ENCODE assay signal across 9 cellular contexts in the genomic region with DNA sequence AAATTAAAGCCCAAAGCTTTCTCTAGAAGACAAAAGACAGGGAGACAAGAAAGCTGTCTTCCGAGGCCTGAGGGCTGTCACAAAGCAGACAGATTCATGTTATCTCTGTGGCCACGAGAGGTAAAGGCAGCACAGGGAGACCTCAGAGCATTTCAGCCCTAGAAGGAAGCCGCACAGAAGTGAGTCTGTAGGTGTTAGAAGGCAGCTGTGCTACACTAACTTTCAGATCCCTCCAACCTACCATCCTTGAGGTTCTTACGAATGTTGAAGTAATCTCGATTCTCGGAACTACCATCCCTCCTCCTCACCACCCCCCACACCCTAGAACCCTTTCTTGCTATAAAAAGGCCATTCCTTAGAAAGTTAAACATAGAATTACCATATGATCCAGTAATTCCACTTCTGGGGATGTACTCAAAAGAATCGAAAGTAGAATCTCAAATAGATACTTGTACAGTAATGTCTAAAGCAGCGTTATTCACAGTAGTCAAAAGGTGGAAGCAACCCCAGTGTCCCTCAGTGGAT. TPM values are rescaled to one million over a fixed set of nuclear protein-coding genes. Genes with fewer than 3 reads are reported as not detected.
DNase-seq lines count a peak whose midpoint lies in the region; ATAC-seq and TF ChIP-seq lines count a peak whose summit lies in the region.
"Had no signal": no experiment of that assay in that cellular context is flagged by ENCODE, and none has a peak within 500 bp of the region (broad histone marks: within the 10 kb centered on the region; RNA-seq: fewer than 3 reads in every experiment).

No MANE protein-coding gene starts in this region.

- no peaks in the 10 kb centered on the region for H3K27me3 Mint-ChIP-seq in natural killer cell treated with Interleukin-12 subunit alpha and Interleukin-12 subunit beta and Interleukin-15 and Interleukin-18, amount 100 ng/mL, for 72 hours

- no peaks in the 10 kb centered on the region for H3K36me3 ChIP-seq in right atrium auricular region
- H3K36me3 ChIP-seq: neutrophil had no signal

- no peak overlapping the region for H3K4me3 ChIP-seq in right atrium auricular region

- H3K9me3 ChIP-seq in right atrium auricular region: no peaks in the 10 kb centered on the region
- H3K9me3 ChIP-seq: neutrophil had no signal

- H3K4me3 Mint-ChIP-seq in natural killer cell treated with Interleukin-12 subunit alpha and Interleukin-12 subunit beta and Interleukin-15 and Interleukin-18, amount 100 ng/mL, for 72 hours: peak overlapping the region; percentile 76

- H3K9me3 Mint-ChIP-seq in natural killer cell treated with Interleukin-12 subunit alpha and Interleukin-12 subunit beta and Interleukin-15 and Interleukin-18, amount 100 ng/mL, for 72 hours: no peaks in the 10 kb centered on the region

- H3K4me1 ChIP-seq in right atrium auricular region: peaks cover 0 to 7% of the 10 kb centered on the region in 2 donors

- H3K36me3 Mint-ChIP-seq in natural killer cell treated with Interleukin-12 subunit alpha and Interleukin-12 subunit beta and Interleukin-15 and Interleukin-18, amount 100 ng/mL, for 72 hours: no peaks in the 10 kb centered on the region

- H3K27ac Mint-ChIP-seq in natural killer cell treated with Interleukin-12 subunit alpha and Interleukin-12 subunit beta and Interleukin-15 and Interleukin-18, amount 100 ng/mL, for 72 hours: peak overlapping the region; percentile 81 to 91

- DNase-seq in activated CD4-positive, alpha-beta T cell treated with anti-CD3 and anti-CD28 coated beads for 4 hours: peak; percentile 65 to 71
- peak; percentile 69 for DNase-seq in natural killer cell treated with Interleukin-12 subunit alpha and Interleukin-12 subunit beta and Interleukin-15 and Interleukin-18, amount 100 ng/mL, for 72 hours (ENCODE audit: low spot score)
- DNase-seq in NCI-H1436 (lab: John Stamatoyannopoulos, UW) (no peak), NAMALWA (ENCODE audit: low spot score) (no peak), right atrium auricular region (ENCODE audit: low spot score) (no peak), NCI-H345 treated with DMSO at 0.1 percent for 48 hours (lab: John Stamatoyannopoulos, UW; ENCODE audit: unreplicated experiment) (no peak)

- TF ChIP-seq CTCF in right atrium auricular region (IDR thresholded peaks at IDR 0.05): no peak

- H3K27ac ChIP-seq in right atrium auricular region: no peak overlapping the region

- H3K27me3 ChIP-seq in right atrium auricular region: no peaks in the 10 kb centered on the region
- H3K27me3 ChIP-seq: neutrophil had no signal

- peaks cover 37 to 61% of the 10 kb centered on the region in 2 donors for H3K4me1 Mint-ChIP-seq in natural killer cell treated with Interleukin-12 subunit alpha and Interleukin-12 subunit beta and Interleukin-15 and Interleukin-18, amount 100 ng/mL, for 72 hours (ENCODE audit: low read depth in 2 of 2)

- ATAC-seq in GM18858 (IDR thresholded peaks at IDR 0.05; ENCODE audit: unreplicated experiment) (peak; percentile 57), HG02840 (IDR thresholded peaks at IDR 0.05; ENCODE audit: low FRiP score, unreplicated experiment) (peak; percentile 79)
- peak; percentile 87 to 91 for ATAC-seq in natural killer cell treated with Interleukin-12 subunit alpha and Interleukin-12 subunit beta and Interleukin-15 and Interleukin-18, amount 100 ng/mL, for 72 hours

RNA-seq across cellular contexts. Expression of a gene that starts 21.5 kb away (rescaled TPM):
- 10 to 100 TPM; 68.8 to 91.2 TPM for total RNA-seq in natural killer cell treated with Interleukin-12 subunit alpha and Interleukin-12 subunit beta and Interleukin-15 and Interleukin-18, amount 100 ng/mL, for 72 hours
- total RNA-seq in right atrium auricular region: 10 to 100 TPM in 1 of 2 donors, 1 to 10 TPM in 1; 7.3 to 13.0 TPM

Comparison
In these comparisons a context has a peak if more than half of its experiments do, and no peak if none do; other contexts are left out.
1. DNase-seq: peak in activated CD4-positive, alpha-beta T cell treated with anti-CD3 and anti-CD28 coated beads for 4 hours (2 of 2) and natural killer cell treated with Interleukin-12 subunit alpha and Interleukin-12 subunit beta and Interleukin-15 and Interleukin-18, amount 100 ng/mL, for 72 hours (single experiment); none in NCI-H1436 (single experiment), NAMALWA (single experiment), right atrium auricular region (single experiment) and NCI-H345 treated with DMSO at 0.1 percent for 48 hours (single experiment).
2. RNA of a gene that starts 21.5 kb away (total RNA-seq): 68.8 to 91.2 TPM in natural killer cell treated with Interleukin-12 subunit alpha and Interleukin-12 subunit beta and Interleukin-15 and Interleukin-18, amount 100 ng/mL, for 72 hours; 7.3 to 13.0 TPM in right atrium auricular region; every median in the first group is over 4 times any median in the second.
3. Peak in every context shown above with its lines, with median percentiles within 50 percentile points of each other: ATAC-seq.